Comparison of ENCODE assay signal across 22 cellular contexts in the genomic region with DNA sequence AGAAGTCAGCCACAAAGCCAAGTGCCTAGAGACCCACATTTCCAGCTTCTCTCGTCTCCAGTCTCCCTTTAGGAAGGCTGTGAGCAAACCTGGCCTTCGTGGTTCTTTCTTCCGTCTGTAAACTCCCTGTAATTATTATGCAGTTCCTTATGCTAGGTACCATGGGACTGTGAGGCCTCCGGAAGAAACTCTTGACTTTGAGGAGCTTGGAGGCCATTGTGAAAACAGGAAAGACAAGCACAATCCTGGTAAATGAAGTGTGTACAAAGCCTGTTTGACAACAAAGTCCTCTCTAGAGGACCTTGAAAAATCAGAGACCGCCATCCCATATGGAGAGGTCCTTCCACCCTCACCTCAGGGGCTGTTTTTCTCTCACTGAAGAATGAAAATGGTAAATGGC.
DNase-seq lines count a peak whose midpoint lies in the region; ATAC-seq and TF ChIP-seq lines count a peak whose summit lies in the region.
"Had no signal": no experiment of that assay in that cellular context is flagged by ENCODE, and none has a peak within 500 bp of the region (broad histone marks: within the 10 kb centered on the region; RNA-seq: fewer than 3 reads in every experiment).

No MANE protein-coding gene starts in this region.

- 92% methylated on average over 5 of the region's 5 CpGs for WGBS in right cardiac atrium

- DNase-seq in NCI-H748 (lab: John Stamatoyannopoulos, UW; ENCODE audit: unreplicated experiment) = peak; percentile 1
- no peak for DNase-seq in NCI-H748 treated with DMSO at 0.1 percent for 48 hours (lab: John Stamatoyannopoulos, UW)
- DNase-seq in NCI-H2029 (lab: John Stamatoyannopoulos, UW) = peak; percentile 48
- no peak for DNase-seq in SJCRH30
- DNase-seq in retina = peak; percentile 8
- no peak for DNase-seq in GM13976 (ENCODE audit: low spot score)
- DNase-seq in right cardiac atrium = no peak
- DNase-seq: GDM1, H9, HFFc6, KG1, NCI-H1092, NCI-H1436, NCI-H187 treated with DMSO at 0.1 percent for 48 hours, NCI-H2171 treated with DMSO at 0.1 percent for 48 hours, NCI-H69, PC-9, RPMI8226, SHP77, T-cell had no signal

- intact Hi-C loops in right cardiac atrium (cut with DNase I) = no loop called here

- H3K36me3 ChIP-seq in SJCRH30 = no peaks in the 10 kb centered on the region

- H3K4me3 ChIP-seq in SJCRH30 (no peak overlapping the region), right cardiac atrium (ENCODE audit: low read length) (no peak overlapping the region)
- H3K4me3 ChIP-seq: PC-9 had no signal

- in situ Hi-C loops in GM13976 (cut with MboI; ENCODE audit: low sequenced_read_pairs, unreplicated experiment) = no loop called here

- H3K9me3 ChIP-seq in SJCRH30 (replicated peaks) (no peaks in the 10 kb centered on the region), right cardiac atrium (ENCODE audit: control insufficient read depth, low read length) (no peaks in the 10 kb centered on the region)

- H3K27me3 ChIP-seq in SJCRH30 = no peaks in the 10 kb centered on the region
- no peaks in the 10 kb centered on the region for H3K27me3 ChIP-seq in right cardiac atrium (ENCODE audit: control insufficient read depth, insufficient read depth)

- H3K4me1 ChIP-seq in SJCRH30 (peaks cover 21% of the 10 kb centered on the region), right cardiac atrium (ENCODE audit: control insufficient read depth, insufficient read depth, low read length) (peaks cover 2% of the 10 kb centered on the region)

- no peak for TF ChIP-seq CTCF in GM13976 (IDR thresholded peaks at IDR 0.05; ENCODE audit: borderline replicate concordance, control extremely low read depth, extremely low read depth, insufficient read depth, missing control alignments)

- ATAC-seq in right cardiac atrium (no peak), HG02642 (IDR thresholded peaks at IDR 0.05; ENCODE audit: poor library complexity, unreplicated experiment) (no peak)
- ATAC-seq: T-cell had no signal

- peak overlapping the region; percentile 68 for H3K27ac ChIP-seq in SJCRH30
- H3K27ac ChIP-seq in right cardiac atrium (ENCODE audit: low read length) = no peak overlapping the region
- H3K27ac ChIP-seq: HL-60, PC-9 had no signal

Comparison
In these comparisons a context has a peak if more than half of its experiments do, and no peak if none do; other contexts are left out.
1. DNase-seq: peak in NCI-H748 (single experiment), NCI-H2029 (single experiment) and retina (single experiment); none in NCI-H748 treated with DMSO at 0.1 percent for 48 hours (single experiment), SJCRH30 (0 of 2), GM13976 (single experiment) and right cardiac atrium (0 of 3).